1 cellular context compared by ENCODE assay signal in genomic region chr1:150293433-150294253, GRCh38.
A peak's percentile ranks its signal among the peaks of the same experiment; 100 is the strongest.
TF ChIP-seq lines count a peak whose summit lies in the region.

MRPS21 (plus strand) TSS chr1:150293861; CDS start chr1:150294367, 506 bp downstream.

TF ChIP-seq in GM12878, 131 proteins besides CTCF, POLR2A, EP300 and RAD21 (continued from another document and continues in another):
- TF ChIP-seq E4F1 (IDR thresholded peaks at IDR 0.05; ENCODE audit: borderline replicate concordance, partially characterized antibody) (no peak), SREBF1 (IDR thresholded peaks at IDR 0.05; ENCODE audit: low read length) (no peak), TARDBP (IDR thresholded peaks at IDR 0.05; ENCODE audit: borderline replicate concordance) (peak; percentile 29; the same call in 1 of the 2 replicates), RFX5 (IDR thresholded peaks at IDR 0.05; ENCODE audit: low read depth, low read length) (no peak), IRF3 (IDR thresholded peaks at IDR 0.05) (no peak), ZNF687 (IDR thresholded peaks at IDR 0.05) (peak; percentile 91), YY1 (IDR thresholded peaks at IDR 0.05; ENCODE audit: low read depth, low read length) (peak; percentile 68), SMAD1 (IDR thresholded peaks at IDR 0.05; ENCODE audit: low read depth, partially characterized antibody) (no peak), MYC (IDR thresholded peaks at IDR 0.05; ENCODE audit: insufficient read depth, insufficient read length, insufficient replicate concordance, low read length, severe bottlenecking) (no peak), CHD2 (IDR thresholded peaks at IDR 0.05; ENCODE audit: borderline replicate concordance, low read depth, low read length) (no peak; the same call in 1 of the 2 replicates), ATF3 (IDR thresholded peaks at IDR 0.05; ENCODE audit: borderline replicate concordance, extremely low read depth, low read depth, low read length) (0 out of 2 replicates have a peak, but pooled peaks have one; percentile 16), ZNF274 (IDR thresholded peaks at IDR 0.05; ENCODE audit: insufficient read depth, insufficient read length) (no peak), BMI1 (IDR thresholded peaks at IDR 0.05; ENCODE audit: borderline replicate concordance) (peak; percentile 97), ZNF24 (IDR thresholded peaks at IDR 0.05) (no peak), SIN3A (IDR thresholded peaks at IDR 0.05; ENCODE audit: low read depth, low read length) (peak; percentile 84; the same call in 1 of the 2 replicates), ZNF592 (IDR thresholded peaks at IDR 0.05) (no peak), PAX8 (IDR thresholded peaks at IDR 0.05) (no peak), SUPT20H (IDR thresholded peaks at IDR 0.05; ENCODE audit: borderline replicate concordance, control insufficient read depth, low read depth, low read length) (no peak), ELK1 (IDR thresholded peaks at IDR 0.05; ENCODE audit: low read depth, low read length) (peak; percentile 82), BCLAF1 (IDR thresholded peaks at IDR 0.05) (no peak), NRF1 (conservative IDR thresholded peaks at IDR 0.05; ENCODE audit: low read depth, low read length) (no peak), MEF2B (IDR thresholded peaks at IDR 0.05; ENCODE audit: partially characterized antibody, poor library complexity, severe bottlenecking) (peak; percentile 38), NBN (IDR thresholded peaks at IDR 0.05) (peak; percentile 54; the same call in 1 of the 2 replicates), USF2 (IDR thresholded peaks at IDR 0.05; ENCODE audit: borderline replicate concordance, low read depth, low read length) (no peak), CHD1 (IDR thresholded peaks at IDR 0.05; ENCODE audit: low read depth, low read length) (no peak), IKZF2 (IDR thresholded peaks at IDR 0.05) (no peak), IRF4 (IDR thresholded peaks at IDR 0.05; ENCODE audit: low read depth, low read length) (0 out of 2 replicates have a peak, but pooled peaks have one; percentile 30), PAX5 (IDR thresholded peaks at IDR 0.05; ENCODE audit: borderline replicate concordance, low read depth, low read length) (no peak), ZNF622 (IDR thresholded peaks at IDR 0.05) (no peak), SMC3 (IDR thresholded peaks at IDR 0.05; ENCODE audit: borderline replicate concordance, low read length) (no peak), SMAD5 (IDR thresholded peaks at IDR 0.05; ENCODE audit: low read depth) (peak; percentile 96), TAF1 (IDR thresholded peaks at IDR 0.05; ENCODE audit: borderline replicate concordance, low read depth, low read length) (peak; percentile 71; the same call in 1 of the 2 replicates), RAD51 (IDR thresholded peaks at IDR 0.05) (no peak), TCF12 (IDR thresholded peaks at IDR 0.05; ENCODE audit: low read depth, low read length) (no peak), REST (IDR thresholded peaks at IDR 0.05; ENCODE audit: low read depth, low read length) (no peak), LARP7 (IDR thresholded peaks at IDR 0.05) (no peak; the same call in 1 of the 2 replicates), MXI1 (IDR thresholded peaks at IDR 0.05; ENCODE audit: low read depth, low read length) (peak; percentile 98), HCFC1 (IDR thresholded peaks at IDR 0.05; ENCODE audit: low read length) (peak; percentile 68), SMARCA5 (IDR thresholded peaks at IDR 0.05) (no peak), SREBF2 (IDR thresholded peaks at IDR 0.05; ENCODE audit: low read length) (no peak), BRCA1 (IDR thresholded peaks at IDR 0.05; ENCODE audit: low read depth, low read length) (no peak), TBL1XR1 (IDR thresholded peaks at IDR 0.05; ENCODE audit: low read depth, low read length) (no peak)
